Comparison of ENCODE assay signal across 17 cellular contexts in the genomic region with DNA sequence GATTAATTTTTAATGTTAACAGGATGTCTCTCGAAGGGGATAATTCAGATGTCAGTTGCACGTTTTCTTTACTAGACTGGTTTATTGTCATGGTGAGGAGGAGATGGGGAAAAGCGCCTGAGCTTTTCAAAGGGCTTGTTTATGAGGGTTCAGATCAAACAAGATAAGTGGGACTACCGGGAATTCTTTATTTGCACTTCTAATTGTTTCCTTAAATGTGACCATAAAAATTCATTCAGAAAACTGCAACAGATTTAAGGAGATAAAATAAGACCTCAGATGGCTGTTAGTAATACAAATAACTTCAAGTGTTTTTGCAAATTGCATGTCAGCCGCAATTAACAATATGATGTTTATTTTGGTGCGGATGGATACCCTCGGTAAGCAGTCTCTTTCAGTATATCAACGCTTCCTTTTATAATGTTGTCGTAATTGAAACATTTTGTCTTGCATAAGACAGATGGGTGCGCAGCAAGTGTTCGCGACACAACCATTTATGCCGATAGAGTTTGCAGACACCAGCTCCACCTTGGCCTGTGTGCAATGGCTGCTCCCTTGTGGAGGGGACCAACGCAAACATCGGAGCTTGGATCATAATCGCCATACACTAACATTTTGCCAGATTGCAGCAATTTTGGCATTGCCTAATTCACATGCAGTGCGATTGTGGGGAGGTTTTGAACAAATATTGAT.
DNase-seq lines count a peak whose midpoint lies in the region; FAIRE-seq lines count a peak whose summit lies in the region.
"Had no signal": no experiment of that assay in that cellular context is flagged by ENCODE, and none has a peak within 500 bp of the region (broad histone marks: within the 10 kb centered on the region; RNA-seq: fewer than 3 reads in every experiment).

No MANE protein-coding gene starts in this region.

- no peaks in the 10 kb centered on the region for H3K36me3 Mint-ChIP-seq in activated CD4-positive, alpha-beta memory T cell treated with anti-CD3 and anti-CD28 coated beads, Interleukin-2, amount 10 ng/mL, durations not matched to agents 7 days and 5 days (ENCODE audit: low read depth)
- H3K36me3 Mint-ChIP-seq: activated naive CD4-positive, alpha-beta T cell treated with anti-CD3 and anti-CD28 coated beads, Interleukin-2, amount 50 U/mL, for 24 hours had no signal

- peak; percentile 84 for DNase-seq in DMS53 treated with DMSO at 0.1 percent for 48 hours (lab: John Stamatoyannopoulos, UW; ENCODE audit: unreplicated experiment)
- DNase-seq in NCI-H1436 (lab: John Stamatoyannopoulos, UW) = peak; percentile 91
- peak; percentile 48 for DNase-seq in NCI-H2227 (lab: John Stamatoyannopoulos, UW; ENCODE audit: unreplicated experiment)
- DNase-seq in iPS-NIHi11 (ENCODE audit: low spot score) = no peak
- no peak for DNase-seq in activated CD4-positive, alpha-beta memory T cell treated with anti-CD3 and anti-CD28 coated beads, Interleukin-2, amount 10 ng/mL, durations not matched to agents 7 days and 5 days
- no peak for DNase-seq in hepatic stellate cell (ENCODE audit: low spot score)
- no peak for DNase-seq in small intestine
- DNase-seq: activated T-cell treated with anti-CD3 and anti-CD28 coated beads, Interleukin-2, amount 50 U/mL, for 1 hour; CD4-positive, alpha-beta T cell; gastrocnemius medialis; left ventricle myocardium superior; NCI-H82; sigmoid colon had no signal

- peak overlapping the region; percentile 77 for H3K4me3 ChIP-seq in endocrine pancreas (ENCODE audit: control insufficient read depth, insufficient read depth, low read length)
- H3K4me3 ChIP-seq in small intestine (ENCODE audit: low read depth in 1 of 2, low read length in 2 of 2) = no peak overlapping the region
- H3K4me3 ChIP-seq: gastrocnemius medialis, sigmoid colon had no signal

- 53 to 65% (median 62%) methylated on average over 17 of the region's 17 CpGs for WGBS in small intestine, 3 donors

- H3K4me1 Mint-ChIP-seq in activated CD4-positive, alpha-beta memory T cell treated with anti-CD3 and anti-CD28 coated beads, Interleukin-2, amount 10 ng/mL, durations not matched to agents 7 days and 5 days = no peaks in the 10 kb centered on the region
- H3K4me1 Mint-ChIP-seq: activated naive CD4-positive, alpha-beta T cell treated with anti-CD3 and anti-CD28 coated beads, Interleukin-2, amount 50 U/mL, for 24 hours had no signal

- CTCF ChIA-PET in activated CD4-positive, alpha-beta memory T cell treated with anti-CD3 and anti-CD28 coated beads, Interleukin-2, amount 10 ng/mL, durations not matched to agents 7 days and 5 days (lab: Charles Lee) = no interaction called here

- H3K36me3 ChIP-seq in endocrine pancreas (ENCODE audit: control insufficient read depth, insufficient read depth, low read length) (no peaks in the 10 kb centered on the region), small intestine (ENCODE audit: control insufficient read depth in 2 of 2, insufficient read depth in 2 of 2, low read length in 2 of 2) (no peaks in the 10 kb centered on the region)
- H3K36me3 ChIP-seq: gastrocnemius medialis, sigmoid colon had no signal

- H3K27me3 ChIP-seq in endocrine pancreas (ENCODE audit: control insufficient read depth, insufficient read depth, low read length) (no peaks in the 10 kb centered on the region), small intestine (ENCODE audit: control insufficient read depth in 2 of 2, insufficient read depth in 2 of 2, low read length in 2 of 2) (no peaks in the 10 kb centered on the region)
- H3K27me3 ChIP-seq: gastrocnemius medialis, sigmoid colon had no signal

- no peak overlapping the region for H3K27ac Mint-ChIP-seq in activated CD4-positive, alpha-beta memory T cell treated with anti-CD3 and anti-CD28 coated beads, Interleukin-2, amount 10 ng/mL, durations not matched to agents 7 days and 5 days
- H3K27ac Mint-ChIP-seq: activated naive CD4-positive, alpha-beta T cell treated with anti-CD3 and anti-CD28 coated beads, Interleukin-2, amount 50 U/mL, for 24 hours; CD4-positive, alpha-beta T cell had no signal

- H3K9me3 ChIP-seq in endocrine pancreas (ENCODE audit: control insufficient read depth, low read length) (no peaks in the 10 kb centered on the region), small intestine (ENCODE audit: control insufficient read depth, low read depth) (no peaks in the 10 kb centered on the region)
- H3K9me3 ChIP-seq: gastrocnemius medialis, sigmoid colon had no signal

- H3K4me1 ChIP-seq in endocrine pancreas (ENCODE audit: control insufficient read depth, insufficient read depth, low read length) (peaks cover 8% of the 10 kb centered on the region), small intestine (ENCODE audit: control insufficient read depth in 2 of 2, insufficient read depth in 1 of 2, low read depth in 1 of 2, low read length in 1 of 2) (no peaks in the 10 kb centered on the region)
- H3K4me1 ChIP-seq: gastrocnemius medialis, sigmoid colon had no signal

- no peak overlapping the region for H3K27ac ChIP-seq in small intestine (ENCODE audit: low read depth in 1 of 2, low read length in 1 of 2)
- H3K27ac ChIP-seq: gastrocnemius medialis, RWPE1, sigmoid colon had no signal

- no peak overlapping the region for H3K4me3 Mint-ChIP-seq in activated CD4-positive, alpha-beta memory T cell treated with anti-CD3 and anti-CD28 coated beads, Interleukin-2, amount 10 ng/mL, durations not matched to agents 7 days and 5 days
- H3K4me3 Mint-ChIP-seq: activated naive CD4-positive, alpha-beta T cell treated with anti-CD3 and anti-CD28 coated beads, Interleukin-2, amount 50 U/mL, for 24 hours; CD4-positive, alpha-beta T cell had no signal

- no peak overlapping the region for H3K9ac ChIP-seq in endocrine pancreas (ENCODE audit: control insufficient read depth, insufficient read depth, low read length)

- no peaks in the 10 kb centered on the region for H3K9me3 Mint-ChIP-seq in activated CD4-positive, alpha-beta memory T cell treated with anti-CD3 and anti-CD28 coated beads, Interleukin-2, amount 10 ng/mL, durations not matched to agents 7 days and 5 days
- H3K9me3 Mint-ChIP-seq: activated naive CD4-positive, alpha-beta T cell treated with anti-CD3 and anti-CD28 coated beads, Interleukin-2, amount 50 U/mL, for 24 hours; CD4-positive, alpha-beta T cell had no signal

- FAIRE-seq in small intestine (lab: Jason Lieb, UNC) = no peak
- FAIRE-seq: colon had no signal

- H3K27me3 Mint-ChIP-seq in activated CD4-positive, alpha-beta memory T cell treated with anti-CD3 and anti-CD28 coated beads, Interleukin-2, amount 10 ng/mL, durations not matched to agents 7 days and 5 days = no peaks in the 10 kb centered on the region

- POLR2A ChIA-PET in activated CD4-positive, alpha-beta memory T cell treated with anti-CD3 and anti-CD28 coated beads, Interleukin-2, amount 10 ng/mL, durations not matched to agents 7 days and 5 days (lab: Charles Lee) = no interaction called here

Comparison
In these comparisons a context has a peak if more than half of its experiments do, and no peak if none do; other contexts are left out.
1. DNase-seq: peak in DMS53 treated with DMSO at 0.1 percent for 48 hours (single experiment), NCI-H1436 (single experiment) and NCI-H2227 (single experiment); none in iPS-NIHi11 (single experiment), activated CD4-positive, alpha-beta memory T cell treated with anti-CD3 and anti-CD28 coated beads, Interleukin-2, amount 10 ng/mL, durations not matched to agents 7 days and 5 days (single experiment), hepatic stellate cell (single experiment) and small intestine (single experiment).